Comparison of ENCODE assay signal across 8 cellular contexts in genomic region chr6:139262519-139263300, GRCh38. TPM values are rescaled to one million over a fixed set of nuclear protein-coding genes. Genes with fewer than 3 reads are reported as not detected.
A peak's percentile ranks its signal among the peaks of the same experiment; 100 is the strongest.
DNase-seq lines count a peak whose midpoint lies in the region; ATAC-seq and TF ChIP-seq lines count a peak whose summit lies in the region.

No MANE protein-coding gene starts in this region.

- H3K14ac ChIP-seq in trophoblast cell (ENCODE audit: low read length): no peak overlapping the region
- H3K14ac ChIP-seq in H9 (ENCODE audit: insufficient read depth, low read length): no peak overlapping the region

- no peak overlapping the region for H2BK15ac ChIP-seq in H9 (ENCODE audit: low read depth, low read length)

- WGBS in trophoblast cell (ENCODE audit: extremely low coverage, insufficient coverage, insufficient read length): no CpG with 5 or more reads among the region's 13 CpGs
- WGBS in H9 (ENCODE audit: extremely low coverage, insufficient read length, low lambda C conversion rate): no CpG with 5 or more reads among the region's 13 CpGs

- no peak overlapping the region for H3T11ph ChIP-seq in H9 (ENCODE audit: low read length)

- H3K27ac Mint-ChIP-seq in activated naive CD4-positive, alpha-beta T cell treated with anti-CD3 and anti-CD28 coated beads, Interleukin-2, amount 10 ng/mL, durations not matched to agents 7 days and 5 days: peak overlapping the region; percentile 84
- peak overlapping the region; percentile 90 for H3K27ac Mint-ChIP-seq in stimulated activated effector memory CD8-positive, alpha-beta T cell treated with anti-CD3 and anti-CD28 coated beads, Interleukin-12 subunit alpha, Interleukin-12 subunit beta, amount 100 ng/mL, for 72 hours
- peak overlapping the region in 1 of 3 experiments; percentile 50; a peak in 1 of 7 replicates for H3K27ac Mint-ChIP-seq in H9

- peaks cover 6% of the 10 kb centered on the region for H3K36me3 Mint-ChIP-seq in activated naive CD4-positive, alpha-beta T cell treated with anti-CD3 and anti-CD28 coated beads, Interleukin-2, amount 10 ng/mL, durations not matched to agents 7 days and 5 days
- H3K36me3 Mint-ChIP-seq in stimulated activated effector memory CD8-positive, alpha-beta T cell treated with anti-CD3 and anti-CD28 coated beads, Interleukin-12 subunit alpha, Interleukin-12 subunit beta, amount 100 ng/mL, for 72 hours: no peaks in the 10 kb centered on the region
- no peaks in the 10 kb centered on the region for H3K36me3 Mint-ChIP-seq in H9 (ENCODE audit: insufficient read depth in 1 of 3, low read depth in 3 of 3)

- TF ChIP-seq CTCF in GM13976 (IDR thresholded peaks at IDR 0.05; ENCODE audit: borderline replicate concordance, control extremely low read depth, extremely low read depth, insufficient read depth, missing control alignments) (no peak), WERI-Rb-1 (IDR thresholded peaks at IDR 0.05; ENCODE audit: low read depth, low read length) (no peak), H9 (conservative IDR thresholded peaks at IDR 0.05) (no peak)

- in situ Hi-C loops in GM13976 (cut with MboI; ENCODE audit: low sequenced_read_pairs, unreplicated experiment): no loop called here

- DNase-seq in GM13976 (ENCODE audit: low spot score) (peak; percentile 58), LHCN-M2 (ENCODE audit: low read depth) (peak; percentile 83), WERI-Rb-1 (no peak), trophoblast cell (no peak), H9 (no peak)
- DNase-seq in activated naive CD4-positive, alpha-beta T cell treated with anti-CD3 and anti-CD28 coated beads, Interleukin-2, amount 10 ng/mL, durations not matched to agents 7 days and 5 days: peak; percentile 38
- DNase-seq in stimulated activated effector memory CD8-positive, alpha-beta T cell treated with anti-CD3 and anti-CD28 coated beads, Interleukin-12 subunit alpha, Interleukin-12 subunit beta, amount 100 ng/mL, for 72 hours (ENCODE audit: low spot score in 2 of 2): peak in 1 of 2 donors; percentile 54

- no peak overlapping the region for H4K5ac ChIP-seq in H9 (ENCODE audit: insufficient read length, low read depth, low read length)

- no peak overlapping the region for H2AK5ac ChIP-seq in trophoblast cell (ENCODE audit: low read length)
- H2AK5ac ChIP-seq in H9 (ENCODE audit: insufficient read length, low read length): no peak overlapping the region

- H4K91ac ChIP-seq in trophoblast cell (ENCODE audit: low read depth, low read length) (no peak overlapping the region), H9 (ENCODE audit: insufficient read length, low read depth, low read length) (no peak overlapping the region)

- H3K27ac ChIP-seq in WERI-Rb-1: no peak overlapping the region
- H3K27ac ChIP-seq in trophoblast cell (ENCODE audit: low read depth, low read length): no peak overlapping the region
- H3K27ac ChIP-seq in H9 (ENCODE audit: insufficient read length, low read depth, low read length): no peak overlapping the region

- no peak overlapping the region for H4K8ac ChIP-seq in trophoblast cell (ENCODE audit: low read depth, low read length)
- H4K8ac ChIP-seq in H9 (replicated peaks; ENCODE audit: insufficient read length, low read depth, low read length): no peak overlapping the region

- H2BK120ac ChIP-seq in trophoblast cell (ENCODE audit: insufficient read depth, low read length, poor library complexity) (no peak overlapping the region), H9 (ENCODE audit: low read depth, low read length, poor library complexity, severe bottlenecking) (no peak overlapping the region)

- H3K4me2 ChIP-seq in trophoblast cell (ENCODE audit: low read length) (no peak overlapping the region), H9 (ENCODE audit: insufficient read depth, insufficient read length, low read length) (no peak overlapping the region)

- H3K27me3 Mint-ChIP-seq in activated naive CD4-positive, alpha-beta T cell treated with anti-CD3 and anti-CD28 coated beads, Interleukin-2, amount 10 ng/mL, durations not matched to agents 7 days and 5 days: peaks cover 4% of the 10 kb centered on the region
- no peaks in the 10 kb centered on the region for H3K27me3 Mint-ChIP-seq in H9 (ENCODE audit: low read depth)

- no peaks in the 10 kb centered on the region for H3K9me3 Mint-ChIP-seq in activated naive CD4-positive, alpha-beta T cell treated with anti-CD3 and anti-CD28 coated beads, Interleukin-2, amount 10 ng/mL, durations not matched to agents 7 days and 5 days
- no peaks in the 10 kb centered on the region for H3K9me3 Mint-ChIP-seq in stimulated activated effector memory CD8-positive, alpha-beta T cell treated with anti-CD3 and anti-CD28 coated beads, Interleukin-12 subunit alpha, Interleukin-12 subunit beta, amount 100 ng/mL, for 72 hours
- H3K9me3 Mint-ChIP-seq in H9: no peaks in the 10 kb centered on the region; a peak in 1 of 5 replicates

- H3K79me1 ChIP-seq in trophoblast cell (ENCODE audit: low read length) (no peaks in the 10 kb centered on the region), H9 (ENCODE audit: insufficient read depth, low read depth, low read length, poor library complexity, severe bottlenecking) (no peaks in the 10 kb centered on the region)

- no peak overlapping the region for H3K4ac ChIP-seq in trophoblast cell (ENCODE audit: low read depth, low read length)
- no peak overlapping the region for H3K4ac ChIP-seq in H9 (ENCODE audit: low read depth, low read length)

- H3K56ac ChIP-seq in H9 (ENCODE audit: insufficient read length, low read depth, low read length): no peak overlapping the region

- H3K9ac ChIP-seq in trophoblast cell (ENCODE audit: low read length) (no peak overlapping the region), H9 (ENCODE audit: extremely low read depth, insufficient read length, low read length) (no peak overlapping the region)

- no peak overlapping the region for H3K23ac ChIP-seq in trophoblast cell (ENCODE audit: low read length)
- H3K23ac ChIP-seq in H9 (ENCODE audit: insufficient read length, low read depth, low read length): no peak overlapping the region

- H3K4me1 ChIP-seq in trophoblast cell (ENCODE audit: control insufficient read depth in 1 of 2, insufficient read depth in 2 of 2, low read length in 2 of 2): peaks cover 0 to 3% of the 10 kb centered on the region in 2 experiments
- no peaks in the 10 kb centered on the region; the same call in 1 of the 2 replicates for H3K4me1 ChIP-seq in H9 (ENCODE audit: insufficient read depth, low read length)

- H2AFZ ChIP-seq in trophoblast cell (ENCODE audit: insufficient read depth, low read length, poor library complexity) (no peak overlapping the region), H9 (ENCODE audit: low read length) (no peak overlapping the region)

- ATAC-seq in GM21528 (IDR thresholded peaks at IDR 0.05; ENCODE audit: low FRiP score, unreplicated experiment): peak; percentile 90
- ATAC-seq in stimulated activated effector memory CD8-positive, alpha-beta T cell treated with anti-CD3 and anti-CD28 coated beads, Interleukin-12 subunit alpha, Interleukin-12 subunit beta, amount 100 ng/mL, for 72 hours: peak; percentile 100

- H3K36me3 ChIP-seq in WERI-Rb-1 (no peaks in the 10 kb centered on the region), trophoblast cell (ENCODE audit: control insufficient read depth in 1 of 2, insufficient read depth in 2 of 2, low read length in 2 of 2) (no peaks in the 10 kb centered on the region)

- no peak overlapping the region for H2BK20ac ChIP-seq in H9 (ENCODE audit: low read depth, low read length, poor library complexity, severe bottlenecking)

- no peaks in the 10 kb centered on the region for H3K9me3 ChIP-seq in WERI-Rb-1 (ENCODE audit: severe bottlenecking)
- H3K9me3 ChIP-seq in trophoblast cell (ENCODE audit: insufficient read depth, low read depth, low read length): no peaks in the 10 kb centered on the region
- no peaks in the 10 kb centered on the region for H3K9me3 ChIP-seq in H9 (ENCODE audit: control insufficient read depth, low read depth, low read length)

- H3K4me1 Mint-ChIP-seq in activated naive CD4-positive, alpha-beta T cell treated with anti-CD3 and anti-CD28 coated beads, Interleukin-2, amount 10 ng/mL, durations not matched to agents 7 days and 5 days: peaks cover 27% of the 10 kb centered on the region
- H3K4me1 Mint-ChIP-seq in stimulated activated effector memory CD8-positive, alpha-beta T cell treated with anti-CD3 and anti-CD28 coated beads, Interleukin-12 subunit alpha, Interleukin-12 subunit beta, amount 100 ng/mL, for 72 hours: peaks cover 27% of the 10 kb centered on the region
- H3K4me1 Mint-ChIP-seq in H9: peaks cover 5% of the 10 kb centered on the region in 2 experiments; a peak in 3 of 4 replicates

- H2BK12ac ChIP-seq in trophoblast cell (ENCODE audit: low read length): no peak overlapping the region
- H2BK12ac ChIP-seq in H9 (ENCODE audit: insufficient read length, low read depth, low read length): no peak overlapping the region

- CTCF ChIA-PET in activated naive CD4-positive, alpha-beta T cell treated with anti-CD3 and anti-CD28 coated beads, Interleukin-2, amount 10 ng/mL, durations not matched to agents 7 days and 5 days (lab: Charles Lee): interaction anchor here (0.9 to 1.5 kb wide), 4 partner anchors 10 to 96 kb away, joined by 3 to 8 read pairs (median 6); no protein-coding TSS in a partner anchor

- no peak overlapping the region for H3K18ac ChIP-seq in trophoblast cell (ENCODE audit: low read length)
- no peak overlapping the region for H3K18ac ChIP-seq in H9 (ENCODE audit: insufficient read length, low read depth, low read length)

- peak overlapping the region; percentile 29 for H3K4me3 Mint-ChIP-seq in activated naive CD4-positive, alpha-beta T cell treated with anti-CD3 and anti-CD28 coated beads, Interleukin-2, amount 10 ng/mL, durations not matched to agents 7 days and 5 days
- H3K4me3 Mint-ChIP-seq in stimulated activated effector memory CD8-positive, alpha-beta T cell treated with anti-CD3 and anti-CD28 coated beads, Interleukin-12 subunit alpha, Interleukin-12 subunit beta, amount 100 ng/mL, for 72 hours: peak overlapping the region; percentile 74
- no peak overlapping the region for H3K4me3 Mint-ChIP-seq in H9

- H2BK5ac ChIP-seq in trophoblast cell (ENCODE audit: low read depth, low read length, poor library complexity) (no peak overlapping the region), H9 (ENCODE audit: insufficient read length, low read length) (no peak overlapping the region)

- H3K4me3 ChIP-seq in WERI-Rb-1 (ENCODE audit: low read depth, low read length): no peak overlapping the region
- H3K4me3 ChIP-seq in trophoblast cell (ENCODE audit: low read depth, low read length): no peak overlapping the region

- H4K12ac ChIP-seq in trophoblast cell (ENCODE audit: low read depth, low read length): no peak overlapping the region

- H4K20me1 ChIP-seq in H9 (ENCODE audit: control insufficient read depth, insufficient read depth, insufficient read length): no peaks in the 10 kb centered on the region

- H3K79me2 ChIP-seq in trophoblast cell (ENCODE audit: control insufficient read depth, insufficient read depth, low read length, poor library complexity): no peaks in the 10 kb centered on the region
- H3K79me2 ChIP-seq in H9 (ENCODE audit: insufficient read depth, low read length): no peaks in the 10 kb centered on the region

- no peaks in the 10 kb centered on the region for H3K27me3 ChIP-seq in WERI-Rb-1 (ENCODE audit: insufficient read depth, low read depth, severe bottlenecking)
- no peaks in the 10 kb centered on the region for H3K27me3 ChIP-seq in trophoblast cell (ENCODE audit: insufficient read depth, low read length)
- H3K27me3 ChIP-seq in H9 (ENCODE audit: insufficient read depth, low read length): no peaks in the 10 kb centered on the region

- H3K23me2 ChIP-seq in H9 (ENCODE audit: insufficient read length, low read depth, low read length, poor library complexity, severe bottlenecking): no peaks in the 10 kb centered on the region

RNA-seq across cellular contexts. Expression of gene TXLNB, which starts 29.1 kb away (rescaled TPM):
- 1.2 and 2.1 TPM in 2 replicates for total RNA-seq in LHCN-M2 (2014; rRNA removed)
- polyA plus RNA-seq in LHCN-M2 (2012): 0.09 TPM
- 0.03 TPM in 2 replicates for polyA plus RNA-seq in trophoblast cell (2013)
- total RNA-seq in H9 (2021): 0.04 TPM in 1 of 2 replicates, not detected in the other

Comparison
In these comparisons a context has a peak if more than half of its experiments do, and no peak if none do; other contexts are left out.
1. DNase-seq: peak in GM13976 (single experiment), LHCN-M2 (single experiment) and activated naive CD4-positive, alpha-beta T cell treated with anti-CD3 and anti-CD28 coated beads, Interleukin-2, amount 10 ng/mL, durations not matched to agents 7 days and 5 days (single experiment); none in WERI-Rb-1 (single experiment), trophoblast cell (0 of 2) and H9 (single experiment).
2. H3K4me3 Mint-ChIP-seq: peak in activated naive CD4-positive, alpha-beta T cell treated with anti-CD3 and anti-CD28 coated beads, Interleukin-2, amount 10 ng/mL, durations not matched to agents 7 days and 5 days (single experiment) and stimulated activated effector memory CD8-positive, alpha-beta T cell treated with anti-CD3 and anti-CD28 coated beads, Interleukin-12 subunit alpha, Interleukin-12 subunit beta, amount 100 ng/mL, for 72 hours (single experiment); none in H9 (0 of 2).